ENCODE assay signal across 17 cellular contexts in the genomic region with DNA sequence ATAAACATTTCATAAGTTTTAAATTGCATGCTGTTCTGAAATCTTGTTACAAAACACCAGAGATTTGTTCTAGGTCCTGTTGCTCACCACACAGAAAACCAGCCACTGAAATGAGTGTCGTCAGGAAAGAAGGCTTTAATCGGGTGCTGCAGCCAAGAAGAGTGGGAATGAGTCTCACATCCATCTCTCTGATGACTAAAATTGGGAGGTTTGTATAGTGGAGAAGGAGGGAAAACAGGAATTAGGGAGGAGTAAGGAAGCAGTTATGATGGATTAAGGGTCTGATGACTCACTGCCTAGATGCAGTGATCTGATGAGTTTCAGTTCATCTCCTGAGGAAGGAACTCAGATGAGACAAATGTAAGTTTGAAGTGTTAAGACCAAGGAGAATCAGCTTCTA. TPM values are rescaled to one million over a fixed set of nuclear protein-coding genes. Genes with fewer than 3 reads are reported as not detected.
DNase-seq lines count a peak whose midpoint lies in the region; TF ChIP-seq lines count a peak whose summit lies in the region.
"Had no signal": no experiment of that assay in that cellular context is flagged by ENCODE, and none has a peak within 500 bp of the region (broad histone marks: within the 10 kb centered on the region; RNA-seq: fewer than 3 reads in every experiment).

No MANE protein-coding gene starts in this region.

- H3K36me3 ChIP-seq in GM23248 (ENCODE audit: low read depth) (no peaks in the 10 kb centered on the region), SJSA1 (no peaks in the 10 kb centered on the region), transverse colon (no peaks in the 10 kb centered on the region)
- H3K36me3 ChIP-seq: heart right ventricle, left ventricle myocardium inferior had no signal

- in situ Hi-C loops in GM23248 (cut with MboI), result loop anchor here (25.0 kb wide), 1 partner anchor 788 kb away; no protein-coding TSS in a partner anchor
- in situ Hi-C loops in transverse colon (cut with MboI; ENCODE audit: low pct_ligation_motif_present in 1 of 4, low pct_unique_long_range_greater_than_20kb in 1 of 4, low sequenced_read_pairs in 3 of 4), result no loop called here

- 0 out of 2 replicates have a peak, but pooled peaks cover 5% of the 10 kb centered on the region for H3F3A ChIP-seq in GM23248 (ENCODE audit: insufficient read depth)

- TF ChIP-seq EP300 in transverse colon (IDR thresholded peaks at IDR 0.05; ENCODE audit: low read depth), result no peak

- TF ChIP-seq POLR2A in transverse colon (IDR thresholded peaks at IDR 0.05), result no peak

- no peak overlapping the region for H3K27ac Mint-ChIP-seq in immature natural killer cell
- H3K27ac Mint-ChIP-seq: activated T-helper 1 cell treated with anti-CD3 and anti-CD28 coated beads, Interleukin-12 subunit alpha, Interleukin-12 subunit beta, Interleukin-2, Interleukin-4 antibody, amounts not matched to agents 30 ng/mL and 10 ng/mL and 1 ng/mL, durations not matched to agents 14 hours and 24 hours and 36 hours had no signal

- WGBS in GM23248 (ENCODE audit: low coverage in 1 of 2, low lambda C conversion rate in 2 of 2, missing lambda C conversion rate in 2 of 2), 2 experiments, result 0 to 2% methylated on average over 2 of the region's 2 CpGs
- WGBS in transverse colon (ENCODE audit: low coverage in 1 of 2), 2 donors, result 48 to 58% methylated on average over 2 of the region's 2 CpGs

- peaks cover 0 to 2% (median 0%) of the 10 kb centered on the region in 3 donors for H3K27me3 Mint-ChIP-seq in immature natural killer cell (ENCODE audit: low read depth in 3 of 3)

- H3K27ac ChIP-seq in GM23248, result no peak overlapping the region
- peak overlapping the region; percentile 27 for H3K27ac ChIP-seq in SJSA1
- H3K27ac ChIP-seq in transverse colon, result peak overlapping the region in 3 of 4 donors; percentile 29 to 42 (median 32)
- H3K27ac ChIP-seq: heart right ventricle, left ventricle myocardium inferior, skin epidermis had no signal

- H3K4me2 ChIP-seq in GM23248 (ENCODE audit: unreplicated experiment), result peak overlapping the region; percentile 19

- H3K4me1 Mint-ChIP-seq in immature natural killer cell, result no peaks in the 10 kb centered on the region
- H3K4me1 Mint-ChIP-seq: neural crest cell had no signal

- H3K4me3 Mint-ChIP-seq in immature natural killer cell, result no peak overlapping the region
- H3K4me3 Mint-ChIP-seq: activated T-helper 1 cell treated with anti-CD3 and anti-CD28 coated beads, Interleukin-12 subunit alpha, Interleukin-12 subunit beta, Interleukin-2, Interleukin-4 antibody, amounts not matched to agents 30 ng/mL and 10 ng/mL and 1 ng/mL, durations not matched to agents 14 hours and 24 hours and 36 hours; neural crest cell had no signal

- DNase-seq in GM23248, result peak; percentile 52
- peak in 1 of 2 experiments; percentile 2 for DNase-seq in SJSA1 (ENCODE audit: low read depth in 1 of 2, low spot score in 2 of 2)
- peak; percentile 4 for DNase-seq in fibroblast of the conjunctiva (ENCODE audit: low read depth)
- no peak for DNase-seq in transverse colon
- no peak for DNase-seq in SIG-M5 treated with dmso at 0.1 percent for 504 hours (lab: John Stamatoyannopoulos, UW; ENCODE audit: unreplicated experiment)
- DNase-seq in immature natural killer cell, result no peak
- no peak for DNase-seq in pons (ENCODE audit: low spot score)
- DNase-seq: activated CD4-positive, alpha-beta T cell treated with anti-CD3 and anti-CD28 coated beads, Interleukin-2, amount 50 U/mL, for 48 hours; COR-L47; heart right ventricle; KBM-7; left ventricle myocardium inferior; NCI-H1930; SHP77 treated with DMSO at 0.1 percent for 48 hours had no signal

- H3K27me3 ChIP-seq in GM23248 (replicated peaks; ENCODE audit: insufficient read depth) (no peaks in the 10 kb centered on the region; the same call in 1 of the 2 replicates), SJSA1 (replicated peaks) (no peaks in the 10 kb centered on the region; the same call in 1 of the 2 replicates), transverse colon (no peaks in the 10 kb centered on the region)

- H3K4me3 ChIP-seq in GM23248 (no peak overlapping the region), SJSA1 (no peak overlapping the region), transverse colon (no peak overlapping the region)
- H3K4me3 ChIP-seq: heart right ventricle, left ventricle myocardium inferior, skin epidermis had no signal

- no peak overlapping the region for H2AFZ ChIP-seq in GM23248

- no peaks in the 10 kb centered on the region for H3K79me2 ChIP-seq in GM23248 (ENCODE audit: insufficient read depth)

- H3K9me3 ChIP-seq in GM23248 (ENCODE audit: low read depth) (no peaks in the 10 kb centered on the region), SJSA1 (replicated peaks) (peaks cover 9% of the 10 kb centered on the region), transverse colon (no peaks in the 10 kb centered on the region)

- H3K36me3 Mint-ChIP-seq in immature natural killer cell, result no peaks in the 10 kb centered on the region

- H4K20me1 ChIP-seq in GM23248 (ENCODE audit: insufficient read depth), result no peaks in the 10 kb centered on the region

- no peak for TF ChIP-seq CTCF in transverse colon (IDR thresholded peaks at IDR 0.05)

- no peaks in the 10 kb centered on the region for H3K4me1 ChIP-seq in GM23248 (ENCODE audit: insufficient read depth)
- H3K4me1 ChIP-seq in SJSA1 (replicated peaks), result peaks cover 4% of the 10 kb centered on the region; the same call in 1 of the 2 replicates
- H3K4me1 ChIP-seq in transverse colon, result peaks cover 0 to 17% (median 0%) of the 10 kb centered on the region in 4 donors
- H3K4me1 ChIP-seq: left ventricle myocardium inferior had no signal

- no peak overlapping the region for H3K9ac ChIP-seq in GM23248

- peaks cover 2 to 14% (median 6%) of the 10 kb centered on the region in 6 donors for H3K9me3 Mint-ChIP-seq in immature natural killer cell
- H3K9me3 Mint-ChIP-seq: activated T-helper 1 cell treated with anti-CD3 and anti-CD28 coated beads, Interleukin-12 subunit alpha, Interleukin-12 subunit beta, Interleukin-2, Interleukin-4 antibody, amounts not matched to agents 30 ng/mL and 10 ng/mL and 1 ng/mL, durations not matched to agents 14 hours and 24 hours and 36 hours had no signal

- no peaks in the 10 kb centered on the region for H3K9me2 ChIP-seq in GM23248 (ENCODE audit: insufficient read depth)

- intact Hi-C loops in transverse colon (cut with DNase I; ENCODE audit: low total_unique reads), result no loop called here

RNA-seq across cellular contexts. Expression of a gene that starts 42.1 kb away (rescaled TPM):
- total RNA-seq in GM23248 (2014; rRNA removed; shearing (Covaris generic)), result 2.6 and 3.8 TPM in 2 replicates
- 1.5 and 1.6 TPM in 2 replicates for polyA plus RNA-seq in GM23248 (2016; fragmentation: Nextera tagmentation; extraction: Ambion mirVana)
- total RNA-seq in SJSA1 (2014; rRNA removed; shearing (Covaris generic)), result 2.1 and 2.6 TPM in 2 replicates
- 10 to 100 TPM; 26.3 to 85.3 (median 39.6) TPM for total RNA-seq in transverse colon
- polyA plus RNA-seq in immature natural killer cell, result not detected
- total RNA-seq: activated T-helper 1 cell treated with anti-CD3 and anti-CD28 coated beads, Interleukin-12 subunit alpha, Interleukin-12 subunit beta, Interleukin-2, Interleukin-4 antibody, amounts not matched to agents 30 ng/mL and 10 ng/mL and 1 ng/mL, durations not matched to agents 14 hours and 24 hours and 36 hours; heart right ventricle; left ventricle myocardium inferior had no signal

Comparison
In these comparisons a context has a peak if more than half of its experiments do, and no peak if none do; other contexts are left out.
1. DNase-seq: peak in GM23248 (single experiment) and fibroblast of the conjunctiva (single experiment); none in transverse colon (single experiment), SIG-M5 treated with dmso at 0.1 percent for 504 hours (single experiment), immature natural killer cell (0 of 3) and pons (single experiment).